11 cellular contexts compared by ENCODE assay signal in the genomic region with DNA sequence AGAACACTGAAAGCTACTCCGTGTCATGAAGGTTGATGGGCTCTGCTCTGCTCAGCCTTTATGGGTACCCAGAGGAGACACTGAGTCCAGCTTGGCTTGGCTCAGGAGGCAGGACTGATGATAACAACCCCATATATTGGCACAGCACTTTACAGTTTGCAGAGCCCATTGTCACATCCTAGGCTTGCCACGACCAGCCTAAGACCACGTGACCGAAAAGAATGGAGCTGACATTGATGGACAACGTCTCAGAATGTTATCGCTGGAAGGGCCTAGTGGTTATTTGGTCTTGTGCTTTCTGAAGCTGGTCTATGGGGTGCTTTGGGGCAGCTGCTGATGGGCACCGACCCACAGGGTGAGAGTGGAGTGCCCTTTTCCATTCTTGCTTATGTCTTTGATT.
"Had no signal": no experiment of that assay in that cellular context is flagged by ENCODE, and none has a peak within 500 bp of the region (broad histone marks: within the 10 kb centered on the region; RNA-seq: fewer than 3 reads in every experiment).

No MANE protein-coding gene starts in this region.

- H3K27ac Mint-ChIP-seq: mesothelial cell of epicardium; T-helper 2 cell treated with Interferon-gamma antibody and Interleukin-4, amounts not matched to agents 5 μg/mL and 100 μg/mL, for 36 hours had no signal

- ATAC-seq: left colon, right lobe of liver had no signal

- FAIRE-seq: islet of Langerhans had no signal

- H3K4me3 Mint-ChIP-seq: mesothelial cell of epicardium; neural crest cell; T-helper 2 cell treated with Interferon-gamma antibody and Interleukin-4, amounts not matched to agents 5 μg/mL and 100 μg/mL, for 36 hours had no signal

- DNase-seq: activated CD8-positive, alpha-beta memory T cell treated with anti-CD3 and anti-CD28 coated beads for 24 hours; activated gamma-delta T cell treated with Interleukin-2 at 50 U/mL for 16 hours; adrenal gland; left colon; ovary; right lobe of liver; SJCRH30 had no signal

- H3K36me3 Mint-ChIP-seq: mesothelial cell of epicardium had no signal

- H3K9me3 Mint-ChIP-seq: mesothelial cell of epicardium; neural crest cell; T-helper 2 cell treated with Interferon-gamma antibody and Interleukin-4, amounts not matched to agents 5 μg/mL and 100 μg/mL, for 36 hours had no signal
